ENCODE assay signal across 29 cellular contexts in genomic region chr3:114120211-114120610, GRCh38. TPM values are rescaled to one million over a fixed set of nuclear protein-coding genes. Genes with fewer than 3 reads are reported as not detected.
"Had no signal": no experiment of that assay in that cellular context is flagged by ENCODE, and none has a peak within 500 bp of the region (broad histone marks: within the 10 kb centered on the region; RNA-seq: fewer than 3 reads in every experiment).

No MANE protein-coding gene starts in this region.

- DNase-seq: dorsolateral prefrontal cortex; effector CD4-positive, alpha-beta T cell; foreskin melanocyte; glutamatergic neuron; heart right ventricle; hippocampal formation; left colon; left ventricle myocardium superior; lower lobe of right lung; mucosa of descending colon; naive B cell; spleen; stimulated activated CD4-positive, alpha-beta T cell treated with anti-CD3 and anti-CD28 coated beads, Interleukin-4, amount 100 ng/mL, for 4 hours; stimulated activated naive CD8-positive, alpha-beta T cell treated with anti-CD3 and anti-CD28 coated beads, Interleukin-15, Interleukin-2, amounts not matched to agents 100 U/mL and 50 U/mL, for 24 hours; substantia nigra; testis; tibial artery had no signal

- H3K4me3 Mint-ChIP-seq: naive B cell; natural killer cell treated with Interleukin-12 subunit alpha and Interleukin-12 subunit beta and Interleukin-15 and Interleukin-18, amount 100 ng/mL, for 72 hours; neural progenitor cell; stimulated activated memory B cell treated with anti-CD40 and anti-IgM and Interleukin-4, amounts not matched to agents 10 μg/mL and 1 μg/mL and 100 μg/mL, for 72 hours; type B pancreatic cell had no signal

- H3K9me3 ChIP-seq: heart right ventricle, lower lobe of right lung, mucosa of descending colon, prostate gland, right atrium auricular region, spleen, testis, tibial artery had no signal

- H3K9ac ChIP-seq: neural progenitor cell had no signal

- H3K4me1 Mint-ChIP-seq: naive B cell; stimulated activated memory B cell treated with anti-CD40 and anti-IgM and Interleukin-4, amounts not matched to agents 10 μg/mL and 1 μg/mL and 100 μg/mL, for 72 hours had no signal

- H3K27ac Mint-ChIP-seq: naive B cell; natural killer cell treated with Interleukin-12 subunit alpha and Interleukin-12 subunit beta and Interleukin-15 and Interleukin-18, amount 100 ng/mL, for 72 hours; neural progenitor cell; stimulated activated memory B cell treated with anti-CD40 and anti-IgM and Interleukin-4, amounts not matched to agents 10 μg/mL and 1 μg/mL and 100 μg/mL, for 72 hours; type B pancreatic cell had no signal

- H3K4me3 ChIP-seq: dorsolateral prefrontal cortex, heart right ventricle, lower lobe of right lung, mucosa of descending colon, neural progenitor cell, prostate gland, right atrium auricular region, spleen, testis, tibial artery had no signal

- H2AFZ ChIP-seq: neural progenitor cell had no signal

- ATAC-seq: esophagus mucosa; heart right ventricle; left colon; left ventricle myocardium superior; lower lobe of right lung; mucosa of descending colon; natural killer cell treated with Interleukin-12 subunit alpha and Interleukin-12 subunit beta and Interleukin-15 and Interleukin-18, amount 100 ng/mL, for 72 hours; sciatic nerve; stimulated activated memory B cell treated with anti-CD40 and anti-IgM and Interleukin-4, amounts not matched to agents 10 μg/mL and 1 μg/mL and 100 μg/mL, for 72 hours; stimulated activated naive CD8-positive, alpha-beta T cell treated with anti-CD3 and anti-CD28 coated beads, Interleukin-15, Interleukin-2, amounts not matched to agents 100 U/mL and 50 U/mL, for 24 hours had no signal

- H3K36me3 Mint-ChIP-seq: naive B cell; natural killer cell treated with Interleukin-12 subunit alpha and Interleukin-12 subunit beta and Interleukin-15 and Interleukin-18, amount 100 ng/mL, for 72 hours; stimulated activated memory B cell treated with anti-CD40 and anti-IgM and Interleukin-4, amounts not matched to agents 10 μg/mL and 1 μg/mL and 100 μg/mL, for 72 hours; type B pancreatic cell had no signal

- H3K27me3 Mint-ChIP-seq: type B pancreatic cell had no signal

- H3K36me3 ChIP-seq: heart right ventricle, lower lobe of right lung, neural progenitor cell, prostate gland, right atrium auricular region, spleen, tibial artery had no signal

- H3K27me3 ChIP-seq: dorsolateral prefrontal cortex, heart right ventricle, neural progenitor cell, right atrium auricular region, spleen, testis, tibial artery had no signal

- H3K4me2 ChIP-seq: neural progenitor cell had no signal

- H3K27ac ChIP-seq: dorsolateral prefrontal cortex, epithelial cell of prostate, lower lobe of right lung, neural progenitor cell, prostate gland, right atrium auricular region, spleen, testis, tibial artery had no signal

- H3K4me1 ChIP-seq: prostate gland, tibial artery had no signal

- H3K9me3 Mint-ChIP-seq: natural killer cell treated with Interleukin-12 subunit alpha and Interleukin-12 subunit beta and Interleukin-15 and Interleukin-18, amount 100 ng/mL, for 72 hours; stimulated activated memory B cell treated with anti-CD40 and anti-IgM and Interleukin-4, amounts not matched to agents 10 μg/mL and 1 μg/mL and 100 μg/mL, for 72 hours had no signal

RNA-seq across cellular contexts. Expression of gene DRD3, which starts 58.6 kb away (rescaled TPM):
- total RNA-seq: esophagus mucosa; heart right ventricle; left colon; left ventricle myocardium superior; lower lobe of right lung; mucosa of descending colon; natural killer cell treated with Interleukin-12 subunit alpha and Interleukin-12 subunit beta and Interleukin-15 and Interleukin-18, amount 100 ng/mL, for 72 hours; osteocyte; prostate gland; right atrium auricular region; sciatic nerve; skeletal muscle tissue; urinary bladder had no signal
- polyA plus RNA-seq: heart right ventricle, spleen, urinary bladder had no signal
